ENCODE assay signal across 1 cellular context in the genomic region with DNA sequence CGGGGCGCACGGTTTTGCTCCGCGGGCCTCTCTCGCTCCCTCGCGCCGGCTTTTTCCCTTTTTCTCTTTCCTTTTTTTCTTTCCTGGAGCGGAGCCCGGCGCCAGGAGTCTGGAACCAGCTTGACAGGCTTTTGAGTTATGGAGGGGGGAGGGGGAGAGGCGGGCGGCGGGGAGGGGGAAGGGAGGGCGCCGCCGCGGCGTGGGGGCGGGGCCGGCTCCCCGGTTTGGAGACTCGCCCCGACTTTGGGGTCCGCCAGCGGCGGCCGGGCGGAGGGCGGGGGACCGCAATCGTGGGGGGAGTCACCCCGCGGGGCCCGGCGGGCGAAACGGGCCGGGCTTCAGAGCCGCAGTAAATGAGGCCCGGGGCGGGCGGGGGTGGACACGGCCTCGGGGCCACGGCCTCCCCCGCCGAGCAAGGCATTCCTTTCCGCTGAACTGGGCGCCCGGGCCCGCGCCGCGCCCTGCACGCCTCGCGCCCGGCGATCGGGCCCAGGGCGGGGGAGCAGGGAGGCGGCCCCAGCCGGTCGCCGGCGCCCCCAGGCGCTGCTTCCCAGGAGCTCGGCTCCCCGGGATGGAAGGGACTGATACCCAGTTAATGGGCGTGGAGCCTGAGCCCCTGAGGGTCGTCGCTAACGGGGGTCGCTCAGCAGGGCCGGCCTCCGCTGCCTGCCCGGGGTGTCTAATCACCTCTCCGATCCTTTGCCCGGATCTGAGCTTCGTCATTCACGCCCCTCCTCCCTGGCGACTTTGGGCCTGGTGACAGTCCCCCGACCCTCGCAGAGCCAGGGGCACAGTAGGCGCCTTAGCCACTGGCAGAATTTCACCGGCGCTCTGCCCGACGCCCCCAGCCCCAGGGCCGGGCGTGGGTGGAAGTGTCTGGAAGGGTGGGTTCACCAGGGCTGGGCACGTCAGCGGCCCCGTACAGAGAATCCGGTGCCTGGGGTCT.
TF ChIP-seq lines count a peak whose summit lies in the region.

No MANE protein-coding gene starts in this region.

TF ChIP-seq in HEK293, 187 proteins besides CTCF, POLR2A, EP300 and RAD21 (continued from another document and continues in another):
- peak; percentile 57 for TF ChIP-seq ZNF398 (tag by site-specific recombination; IDR thresholded peaks at IDR 0.05)
- no peak for TF ChIP-seq ZNF629 (tag by site-specific recombination; IDR thresholded peaks at IDR 0.05)
- TF ChIP-seq KLF1 (tag by site-specific recombination; IDR thresholded peaks at IDR 0.05) = 0 out of 2 replicates have a peak, but pooled peaks have one; percentile 28
- TF ChIP-seq SP7 (tag by site-specific recombination; IDR thresholded peaks at IDR 0.05) = 0 out of 2 replicates have a peak, but pooled peaks have one; percentile 24
- TF ChIP-seq ZNF624 (tag by site-specific recombination; IDR thresholded peaks at IDR 0.05) = no peak
- no peak for TF ChIP-seq ZNF324 (tag by site-specific recombination; IDR thresholded peaks at IDR 0.05)
- TF ChIP-seq ELK4 (IDR thresholded peaks at IDR 0.05; ENCODE audit: borderline replicate concordance, low read depth, low read length) = no peak
- TF ChIP-seq, protein P1, sequence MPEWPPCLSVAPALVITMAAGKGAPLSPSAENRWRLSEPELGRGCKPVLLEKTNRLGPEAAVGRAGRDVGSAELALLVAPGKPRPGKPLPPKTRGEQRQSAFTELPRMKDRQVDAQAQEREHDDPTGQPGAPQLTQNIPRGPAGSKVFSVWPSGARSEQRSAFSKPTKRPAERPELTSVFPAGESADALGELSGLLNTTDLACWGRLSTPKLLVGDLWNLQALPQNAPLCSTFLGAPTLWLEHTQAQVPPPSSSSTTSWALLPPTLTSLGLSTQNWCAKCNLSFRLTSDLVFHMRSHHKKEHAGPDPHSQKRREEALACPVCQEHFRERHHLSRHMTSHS (tag by site-specific recombination; IDR thresholded peaks at IDR 0.05) = no peak
- TF ChIP-seq GFI1B (tag by site-specific recombination; IDR thresholded peaks at IDR 0.05) = no peak
- TF ChIP-seq TRIM28 (IDR thresholded peaks at IDR 0.05; ENCODE audit: borderline replicate concordance, low read length) = no peak
- peak; percentile 10; the same call in 1 of the 2 replicates for TF ChIP-seq KLF7 (tag by site-specific recombination; IDR thresholded peaks at IDR 0.05; ENCODE audit: borderline replicate concordance)
- no peak for TF ChIP-seq ZNF792 (tag by site-specific recombination; IDR thresholded peaks at IDR 0.05)
- peak; percentile 74 for TF ChIP-seq GLIS2 (tag by site-specific recombination; IDR thresholded peaks at IDR 0.05)
- TF ChIP-seq KLF9 (tag by site-specific recombination; IDR thresholded peaks at IDR 0.05; ENCODE audit: low read depth) = peak; percentile 40; the same call in 1 of the 2 replicates
- no peak for TF ChIP-seq ZNF776 (tag by site-specific recombination; IDR thresholded peaks at IDR 0.05; ENCODE audit: borderline replicate concordance)
- TF ChIP-seq ZBTB26 (tag by site-specific recombination; optimal IDR thresholded peaks at IDR 0.05) = peak; percentile 34
- no peak for TF ChIP-seq ZNF830 (tag by site-specific recombination; IDR thresholded peaks at IDR 0.05; ENCODE audit: low read depth)
- TF ChIP-seq REPIN1 (tag by site-specific recombination; IDR thresholded peaks at IDR 0.05; ENCODE audit: low read depth) = no peak
- TF ChIP-seq SP3 (tag by site-specific recombination; IDR thresholded peaks at IDR 0.05) = no peak
- TF ChIP-seq PRDM1 (tag by site-specific recombination; IDR thresholded peaks at IDR 0.05) = no peak
- TF ChIP-seq ZNF423 (tag by site-specific recombination; IDR thresholded peaks at IDR 0.05) = no peak
- no peak for TF ChIP-seq ZNF585B (tag by site-specific recombination; IDR thresholded peaks at IDR 0.05)
- TF ChIP-seq ZNF596 (tag by site-specific recombination; IDR thresholded peaks at IDR 0.05) = 0 out of 2 replicates have a peak, but pooled peaks have one; percentile 11
- no peak for TF ChIP-seq OVOL3 (tag by site-specific recombination; IDR thresholded peaks at IDR 0.05)
- TF ChIP-seq ZNF48 (tag by site-specific recombination; IDR thresholded peaks at IDR 0.05) = no peak
- TF ChIP-seq ZNF561 (tag by site-specific recombination; IDR thresholded peaks at IDR 0.05; ENCODE audit: borderline replicate concordance) = no peak
- TF ChIP-seq, protein P2, sequence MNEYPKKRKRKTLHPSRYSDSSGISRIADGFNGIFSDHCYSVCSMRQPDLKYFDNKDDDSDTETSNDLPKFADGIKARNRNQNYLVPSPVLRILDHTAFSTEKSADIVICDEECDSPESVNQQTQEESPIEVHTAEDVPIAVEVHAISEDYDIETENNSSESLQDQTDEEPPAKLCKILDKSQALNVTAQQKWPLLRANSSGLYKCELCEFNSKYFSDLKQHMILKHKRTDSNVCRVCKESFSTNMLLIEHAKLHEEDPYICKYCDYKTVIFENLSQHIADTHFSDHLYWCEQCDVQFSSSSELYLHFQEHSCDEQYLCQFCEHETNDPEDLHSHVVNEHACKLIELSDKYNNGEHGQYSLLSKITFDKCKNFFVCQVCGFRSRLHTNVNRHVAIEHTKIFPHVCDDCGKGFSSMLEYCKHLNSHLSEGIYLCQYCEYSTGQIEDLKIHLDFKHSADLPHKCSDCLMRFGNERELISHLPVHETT (tag by site-specific recombination; IDR thresholded peaks at IDR 0.05) = no peak
- no peak for TF ChIP-seq ZNF791 (tag by site-specific recombination; IDR thresholded peaks at IDR 0.05)
- TF ChIP-seq ZNF223 (tag by site-specific recombination; IDR thresholded peaks at IDR 0.05) = no peak
- no peak for TF ChIP-seq ZNF157 (tag by site-specific recombination; IDR thresholded peaks at IDR 0.05)
- TF ChIP-seq ZNF214 (tag by site-specific recombination; IDR thresholded peaks at IDR 0.05; ENCODE audit: borderline replicate concordance) = no peak
- peak; percentile 74 for TF ChIP-seq ZBTB20 (tag by site-specific recombination; IDR thresholded peaks at IDR 0.05)
- TF ChIP-seq ZNF768 (tag by site-specific recombination; IDR thresholded peaks at IDR 0.05) = no peak
- no peak for TF ChIP-seq ZNF473 (tag by site-specific recombination; IDR thresholded peaks at IDR 0.05)
- peak; percentile 47; the same call in 1 of the 2 replicates for TF ChIP-seq ZBTB10 (tag by site-specific recombination; IDR thresholded peaks at IDR 0.05)
- TF ChIP-seq, protein P3, sequence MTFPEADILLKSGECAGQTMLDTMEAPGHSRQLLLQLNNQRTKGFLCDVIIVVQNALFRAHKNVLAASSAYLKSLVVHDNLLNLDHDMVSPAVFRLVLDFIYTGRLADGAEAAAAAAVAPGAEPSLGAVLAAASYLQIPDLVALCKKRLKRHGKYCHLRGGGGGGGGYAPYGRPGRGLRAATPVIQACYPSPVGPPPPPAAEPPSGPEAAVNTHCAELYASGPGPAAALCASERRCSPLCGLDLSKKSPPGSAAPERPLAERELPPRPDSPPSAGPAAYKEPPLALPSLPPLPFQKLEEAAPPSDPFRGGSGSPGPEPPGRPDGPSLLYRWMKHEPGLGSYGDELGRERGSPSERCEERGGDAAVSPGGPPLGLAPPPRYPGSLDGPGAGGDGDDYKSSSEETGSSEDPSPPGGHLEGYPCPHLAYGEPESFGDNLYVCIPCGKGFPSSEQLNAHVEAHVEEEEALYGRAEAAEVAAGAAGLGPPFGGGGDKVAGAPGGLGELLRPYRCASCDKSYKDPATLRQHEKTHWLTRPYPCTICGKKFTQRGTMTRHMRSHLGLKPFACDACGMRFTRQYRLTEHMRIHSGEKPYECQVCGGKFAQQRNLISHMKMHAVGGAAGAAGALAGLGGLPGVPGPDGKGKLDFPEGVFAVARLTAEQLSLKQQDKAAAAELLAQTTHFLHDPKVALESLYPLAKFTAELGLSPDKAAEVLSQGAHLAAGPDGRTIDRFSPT (tag by site-specific recombination; IDR thresholded peaks at IDR 0.05) = peak; percentile 92
- TF ChIP-seq EGR2 (tag by site-specific recombination; IDR thresholded peaks at IDR 0.05; ENCODE audit: low read depth) = peak; percentile 60
- no peak for TF ChIP-seq ZNF785 (tag by site-specific recombination; IDR thresholded peaks at IDR 0.05)
- no peak for TF ChIP-seq SCRT1 (tag by site-specific recombination; IDR thresholded peaks at IDR 0.05; ENCODE audit: borderline replicate concordance)
- TF ChIP-seq, protein P4, sequence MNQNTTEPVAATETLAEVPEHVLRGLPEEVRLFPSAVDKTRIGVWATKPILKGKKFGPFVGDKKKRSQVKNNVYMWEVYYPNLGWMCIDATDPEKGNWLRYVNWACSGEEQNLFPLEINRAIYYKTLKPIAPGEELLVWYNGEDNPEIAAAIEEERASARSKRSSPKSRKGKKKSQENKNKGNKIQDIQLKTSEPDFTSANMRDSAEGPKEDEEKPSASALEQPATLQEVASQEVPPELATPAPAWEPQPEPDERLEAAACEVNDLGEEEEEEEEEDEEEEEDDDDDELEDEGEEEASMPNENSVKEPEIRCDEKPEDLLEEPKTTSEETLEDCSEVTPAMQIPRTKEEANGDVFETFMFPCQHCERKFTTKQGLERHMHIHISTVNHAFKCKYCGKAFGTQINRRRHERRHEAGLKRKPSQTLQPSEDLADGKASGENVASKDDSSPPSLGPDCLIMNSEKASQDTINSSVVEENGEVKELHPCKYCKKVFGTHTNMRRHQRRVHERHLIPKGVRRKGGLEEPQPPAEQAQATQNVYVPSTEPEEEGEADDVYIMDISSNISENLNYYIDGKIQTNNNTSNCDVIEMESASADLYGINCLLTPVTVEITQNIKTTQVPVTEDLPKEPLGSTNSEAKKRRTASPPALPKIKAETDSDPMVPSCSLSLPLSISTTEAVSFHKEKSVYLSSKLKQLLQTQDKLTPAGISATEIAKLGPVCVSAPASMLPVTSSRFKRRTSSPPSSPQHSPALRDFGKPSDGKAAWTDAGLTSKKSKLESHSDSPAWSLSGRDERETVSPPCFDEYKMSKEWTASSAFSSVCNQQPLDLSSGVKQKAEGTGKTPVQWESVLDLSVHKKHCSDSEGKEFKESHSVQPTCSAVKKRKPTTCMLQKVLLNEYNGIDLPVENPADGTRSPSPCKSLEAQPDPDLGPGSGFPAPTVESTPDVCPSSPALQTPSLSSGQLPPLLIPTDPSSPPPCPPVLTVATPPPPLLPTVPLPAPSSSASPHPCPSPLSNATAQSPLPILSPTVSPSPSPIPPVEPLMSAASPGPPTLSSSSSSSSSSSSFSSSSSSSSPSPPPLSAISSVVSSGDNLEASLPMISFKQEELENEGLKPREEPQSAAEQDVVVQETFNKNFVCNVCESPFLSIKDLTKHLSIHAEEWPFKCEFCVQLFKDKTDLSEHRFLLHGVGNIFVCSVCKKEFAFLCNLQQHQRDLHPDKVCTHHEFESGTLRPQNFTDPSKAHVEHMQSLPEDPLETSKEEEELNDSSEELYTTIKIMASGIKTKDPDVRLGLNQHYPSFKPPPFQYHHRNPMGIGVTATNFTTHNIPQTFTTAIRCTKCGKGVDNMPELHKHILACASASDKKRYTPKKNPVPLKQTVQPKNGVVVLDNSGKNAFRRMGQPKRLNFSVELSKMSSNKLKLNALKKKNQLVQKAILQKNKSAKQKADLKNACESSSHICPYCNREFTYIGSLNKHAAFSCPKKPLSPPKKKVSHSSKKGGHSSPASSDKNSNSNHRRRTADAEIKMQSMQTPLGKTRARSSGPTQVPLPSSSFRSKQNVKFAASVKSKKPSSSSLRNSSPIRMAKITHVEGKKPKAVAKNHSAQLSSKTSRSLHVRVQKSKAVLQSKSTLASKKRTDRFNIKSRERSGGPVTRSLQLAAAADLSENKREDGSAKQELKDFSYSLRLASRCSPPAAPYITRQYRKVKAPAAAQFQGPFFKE (tag by site-specific recombination; IDR thresholded peaks at IDR 0.05; ENCODE audit: borderline replicate concordance) = no peak
